Comparison of ENCODE assay signal across 1 cellular context in the genomic region with DNA sequence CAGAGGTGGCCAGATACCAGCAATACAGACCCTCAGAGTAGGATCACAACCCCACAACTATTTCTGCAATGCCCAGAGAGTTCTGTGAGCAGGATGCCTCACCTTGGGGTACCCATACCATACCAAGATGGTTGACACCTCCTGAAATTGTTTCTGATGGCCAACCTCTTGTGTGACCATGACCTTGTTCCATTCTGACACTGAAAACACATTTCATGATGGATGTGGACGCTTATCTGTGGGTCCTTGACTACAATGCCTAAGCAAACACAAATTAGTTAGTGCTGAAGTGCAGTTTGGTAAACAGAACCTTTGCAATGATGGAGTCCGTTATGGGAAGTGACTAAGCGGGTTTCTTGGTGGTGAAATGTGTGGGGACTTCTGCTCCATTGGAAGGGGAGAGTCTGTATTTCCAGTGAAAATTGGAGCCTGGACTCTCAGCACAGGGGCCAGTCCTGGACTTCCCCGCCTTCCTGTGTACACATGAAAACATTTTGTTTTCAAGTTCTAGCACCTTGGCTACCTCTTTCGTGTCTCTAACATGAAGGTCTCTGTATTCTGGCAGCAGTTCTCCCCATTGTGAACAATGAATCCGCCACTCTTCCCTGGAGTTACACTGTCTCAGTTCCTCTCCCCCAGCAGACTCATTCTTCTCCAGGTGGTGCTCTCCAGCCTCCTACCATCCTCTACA.
TF ChIP-seq lines count a peak whose summit lies in the region.

No MANE protein-coding gene starts in this region.

TF ChIP-seq in HepG2, 621 proteins besides CTCF, POLR2A, EP300 and RAD21 (continued from another document and continues in another):
- TF ChIP-seq, protein P1, sequence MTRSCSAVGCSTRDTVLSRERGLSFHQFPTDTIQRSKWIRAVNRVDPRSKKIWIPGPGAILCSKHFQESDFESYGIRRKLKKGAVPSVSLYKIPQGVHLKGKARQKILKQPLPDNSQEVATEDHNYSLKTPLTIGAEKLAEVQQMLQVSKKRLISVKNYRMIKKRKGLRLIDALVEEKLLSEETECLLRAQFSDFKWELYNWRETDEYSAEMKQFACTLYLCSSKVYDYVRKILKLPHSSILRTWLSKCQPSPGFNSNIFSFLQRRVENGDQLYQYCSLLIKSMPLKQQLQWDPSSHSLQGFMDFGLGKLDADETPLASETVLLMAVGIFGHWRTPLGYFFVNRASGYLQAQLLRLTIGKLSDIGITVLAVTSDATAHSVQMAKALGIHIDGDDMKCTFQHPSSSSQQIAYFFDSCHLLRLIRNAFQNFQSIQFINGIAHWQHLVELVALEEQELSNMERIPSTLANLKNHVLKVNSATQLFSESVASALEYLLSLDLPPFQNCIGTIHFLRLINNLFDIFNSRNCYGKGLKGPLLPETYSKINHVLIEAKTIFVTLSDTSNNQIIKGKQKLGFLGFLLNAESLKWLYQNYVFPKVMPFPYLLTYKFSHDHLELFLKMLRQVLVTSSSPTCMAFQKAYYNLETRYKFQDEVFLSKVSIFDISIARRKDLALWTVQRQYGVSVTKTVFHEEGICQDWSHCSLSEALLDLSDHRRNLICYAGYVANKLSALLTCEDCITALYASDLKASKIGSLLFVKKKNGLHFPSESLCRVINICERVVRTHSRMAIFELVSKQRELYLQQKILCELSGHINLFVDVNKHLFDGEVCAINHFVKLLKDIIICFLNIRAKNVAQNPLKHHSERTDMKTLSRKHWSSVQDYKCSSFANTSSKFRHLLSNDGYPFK (CRISPR knock-in tag; IDR thresholded peaks at IDR 0.05; ENCODE audit: borderline replicate concordance), result no peak; the same call in 1 of the 2 replicates
- TF ChIP-seq FOXK1 (CRISPR knock-in tag; IDR thresholded peaks at IDR 0.05; ENCODE audit: borderline replicate concordance, low read depth) (peak; percentile 95), TRIM24 (CRISPR knock-in tag; IDR thresholded peaks at IDR 0.05) (peak; percentile 90), RARA (CRISPR knock-in tag; IDR thresholded peaks at IDR 0.05) (peak; percentile 99), LCORL (IDR thresholded peaks at IDR 0.05) (peak; percentile 15; the same call in 1 of the 2 replicates), LCORL (CRISPR knock-in tag; IDR thresholded peaks at IDR 0.05) (peak; percentile 99), CBX5 (CRISPR knock-in tag; IDR thresholded peaks at IDR 0.05; ENCODE audit: borderline replicate concordance) (peak; percentile 85; the same call in 1 of the 2 replicates), HDAC2 (CRISPR knock-in tag; IDR thresholded peaks at IDR 0.05) (peak; percentile 100), ZFP62 (CRISPR knock-in tag; IDR thresholded peaks at IDR 0.05) (no peak), ZNF337 (CRISPR knock-in tag; IDR thresholded peaks at IDR 0.05; ENCODE audit: borderline replicate concordance, low read depth) (peak; percentile 37; the same call in 1 of the 2 replicates), ATF7-NPFF (CRISPR knock-in tag; IDR thresholded peaks at IDR 0.05; ENCODE audit: low read depth) (no peak), HNRNPL (IDR thresholded peaks at IDR 0.05; ENCODE audit: low read depth, low read length) (no peak), ZNF781 (CRISPR knock-in tag; IDR thresholded peaks at IDR 0.05; ENCODE audit: borderline replicate concordance, not compliant biosample characterization) (peak; percentile 16), GABPB1 (CRISPR knock-in tag; IDR thresholded peaks at IDR 0.05) (peak; percentile 49; the same call in 1 of the 2 replicates), ZNF703 (CRISPR knock-in tag; IDR thresholded peaks at IDR 0.05; ENCODE audit: borderline replicate concordance) (peak; percentile 87; the same call in 1 of the 2 replicates), ZNF773 (CRISPR knock-in tag; IDR thresholded peaks at IDR 0.05; ENCODE audit: borderline replicate concordance) (0 out of 2 replicates have a peak, but pooled peaks have one; percentile 16), HNRNPUL1 (IDR thresholded peaks at IDR 0.05; ENCODE audit: low read depth, low read length) (no peak), POLR2AphosphoS2 (IDR thresholded peaks at IDR 0.05; ENCODE audit: low read depth, low read length) (no peak), NKX3-1 (CRISPR knock-in tag; IDR thresholded peaks at IDR 0.05) (0 out of 2 replicates have a peak, but pooled peaks have one; percentile 56), ZNF121 (CRISPR knock-in tag; IDR thresholded peaks at IDR 0.05) (peak; percentile 9; the same call in 1 of the 2 replicates), ZNF713 (CRISPR knock-in tag; IDR thresholded peaks at IDR 0.05) (no peak; the same call in 1 of the 2 replicates), ZNF30 (CRISPR knock-in tag; IDR thresholded peaks at IDR 0.05) (0 out of 2 replicates have a peak, but pooled peaks have one; percentile 37), FOXJ3 (CRISPR knock-in tag; IDR thresholded peaks at IDR 0.05; ENCODE audit: borderline replicate concordance) (peak; percentile 96), FIP1L1 (IDR thresholded peaks at IDR 0.05; ENCODE audit: borderline replicate concordance, insufficient read depth, low read depth, low read length) (no peak), GTF3A (CRISPR knock-in tag; conservative IDR thresholded peaks at IDR 0.05) (no peak), TOE1 (CRISPR knock-in tag; IDR thresholded peaks at IDR 0.05) (no peak), MYC (CRISPR knock-in tag; IDR thresholded peaks at IDR 0.05; ENCODE audit: borderline replicate concordance) (peak; percentile 20; the same call in 1 of the 2 replicates), MED1 (CRISPR knock-in tag; IDR thresholded peaks at IDR 0.05) (peak; percentile 100), SNAI1 (CRISPR knock-in tag; IDR thresholded peaks at IDR 0.05; ENCODE audit: borderline replicate concordance) (peak; percentile 64; the same call in 1 of the 2 replicates), KMT2B (CRISPR knock-in tag; IDR thresholded peaks at IDR 0.05) (0 out of 2 replicates have a peak, but pooled peaks have one; percentile 67), ZNF780A (CRISPR knock-in tag; IDR thresholded peaks at IDR 0.05) (0 out of 2 replicates have a peak, but pooled peaks have one; percentile 28), AKAP8 (CRISPR knock-in tag; IDR thresholded peaks at IDR 0.05) (peak; percentile 27; the same call in 1 of the 2 replicates), ZBTB21 (CRISPR knock-in tag; IDR thresholded peaks at IDR 0.05) (peak; percentile 15; the same call in 1 of the 2 replicates), FOXO1 (CRISPR knock-in tag; IDR thresholded peaks at IDR 0.05) (peak; percentile 100), TARDBP (CRISPR knock-in tag; IDR thresholded peaks at IDR 0.05) (peak; percentile 92), ZNF205 (CRISPR knock-in tag; IDR thresholded peaks at IDR 0.05) (peak; percentile 83), ZNF775 (CRISPR knock-in tag; IDR thresholded peaks at IDR 0.05; ENCODE audit: borderline replicate concordance) (no peak), ZNF451 (CRISPR knock-in tag; IDR thresholded peaks at IDR 0.05) (peak; percentile 63; the same call in 1 of the 2 replicates), POLR2G (IDR thresholded peaks at IDR 0.05; ENCODE audit: low read depth, low read length) (peak; percentile 77), ZNF652 (CRISPR knock-in tag; IDR thresholded peaks at IDR 0.05; ENCODE audit: borderline replicate concordance, low read depth) (peak; percentile 19; the same call in 1 of the 2 replicates), ZNF883 (CRISPR knock-in tag; IDR thresholded peaks at IDR 0.05; ENCODE audit: not compliant biosample characterization) (peak; percentile 43), ZZZ3 (CRISPR knock-in tag; IDR thresholded peaks at IDR 0.05; ENCODE audit: borderline replicate concordance) (no peak), MBD4 (IDR thresholded peaks at IDR 0.05; ENCODE audit: borderline replicate concordance, low read length) (peak; percentile 93; the same call in 1 of the 2 replicates), SMC3 (IDR thresholded peaks at IDR 0.05; ENCODE audit: low read length) (no peak)
- TF ChIP-seq, protein P2, sequence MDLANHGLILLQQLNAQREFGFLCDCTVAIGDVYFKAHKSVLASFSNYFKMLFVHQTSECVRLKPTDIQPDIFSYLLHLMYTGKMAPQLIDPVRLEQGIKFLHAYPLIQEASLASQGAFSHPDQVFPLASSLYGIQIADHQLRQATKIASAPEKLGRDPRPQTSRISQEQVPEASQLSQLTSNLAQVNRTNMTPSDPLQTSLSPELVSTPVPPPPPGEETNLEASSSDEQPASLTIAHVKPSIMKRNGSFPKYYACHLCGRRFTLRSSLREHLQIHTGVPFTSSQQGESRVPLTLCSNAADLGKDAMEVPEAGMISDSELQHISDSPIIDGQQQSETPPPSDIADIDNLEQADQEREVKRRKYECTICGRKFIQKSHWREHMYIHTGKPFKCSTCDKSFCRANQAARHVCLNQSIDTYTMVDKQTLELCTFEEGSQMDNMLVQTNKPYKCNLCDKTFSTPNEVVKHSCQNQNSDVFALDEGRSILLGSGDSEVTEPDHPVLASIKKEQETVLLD (CRISPR knock-in tag; IDR thresholded peaks at IDR 0.05; ENCODE audit: low read depth), result no peak
- TF ChIP-seq, protein P3, sequence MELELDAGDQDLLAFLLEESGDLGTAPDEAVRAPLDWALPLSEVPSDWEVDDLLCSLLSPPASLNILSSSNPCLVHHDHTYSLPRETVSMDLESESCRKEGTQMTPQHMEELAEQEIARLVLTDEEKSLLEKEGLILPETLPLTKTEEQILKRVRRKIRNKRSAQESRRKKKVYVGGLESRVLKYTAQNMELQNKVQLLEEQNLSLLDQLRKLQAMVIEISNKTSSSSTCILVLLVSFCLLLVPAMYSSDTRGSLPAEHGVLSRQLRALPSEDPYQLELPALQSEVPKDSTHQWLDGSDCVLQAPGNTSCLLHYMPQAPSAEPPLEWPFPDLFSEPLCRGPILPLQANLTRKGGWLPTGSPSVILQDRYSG (CRISPR knock-in tag; IDR thresholded peaks at IDR 0.05), result peak; percentile 68; the same call in 1 of the 2 replicates
- TF ChIP-seq, protein P4, sequence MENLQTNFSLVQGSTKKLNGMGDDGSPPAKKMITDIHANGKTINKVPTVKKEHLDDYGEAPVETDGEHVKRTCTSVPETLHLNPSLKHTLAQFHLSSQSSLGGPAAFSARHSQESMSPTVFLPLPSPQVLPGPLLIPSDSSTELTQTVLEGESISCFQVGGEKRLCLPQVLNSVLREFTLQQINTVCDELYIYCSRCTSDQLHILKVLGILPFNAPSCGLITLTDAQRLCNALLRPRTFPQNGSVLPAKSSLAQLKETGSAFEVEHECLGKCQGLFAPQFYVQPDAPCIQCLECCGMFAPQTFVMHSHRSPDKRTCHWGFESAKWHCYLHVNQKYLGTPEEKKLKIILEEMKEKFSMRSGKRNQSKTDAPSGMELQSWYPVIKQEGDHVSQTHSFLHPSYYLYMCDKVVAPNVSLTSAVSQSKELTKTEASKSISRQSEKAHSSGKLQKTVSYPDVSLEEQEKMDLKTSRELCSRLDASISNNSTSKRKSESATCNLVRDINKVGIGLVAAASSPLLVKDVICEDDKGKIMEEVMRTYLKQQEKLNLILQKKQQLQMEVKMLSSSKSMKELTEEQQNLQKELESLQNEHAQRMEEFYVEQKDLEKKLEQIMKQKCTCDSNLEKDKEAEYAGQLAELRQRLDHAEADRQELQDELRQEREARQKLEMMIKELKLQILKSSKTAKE (CRISPR knock-in tag; IDR thresholded peaks at IDR 0.05; ENCODE audit: borderline replicate concordance), result peak; percentile 91
- TF ChIP-seq, protein P5, sequence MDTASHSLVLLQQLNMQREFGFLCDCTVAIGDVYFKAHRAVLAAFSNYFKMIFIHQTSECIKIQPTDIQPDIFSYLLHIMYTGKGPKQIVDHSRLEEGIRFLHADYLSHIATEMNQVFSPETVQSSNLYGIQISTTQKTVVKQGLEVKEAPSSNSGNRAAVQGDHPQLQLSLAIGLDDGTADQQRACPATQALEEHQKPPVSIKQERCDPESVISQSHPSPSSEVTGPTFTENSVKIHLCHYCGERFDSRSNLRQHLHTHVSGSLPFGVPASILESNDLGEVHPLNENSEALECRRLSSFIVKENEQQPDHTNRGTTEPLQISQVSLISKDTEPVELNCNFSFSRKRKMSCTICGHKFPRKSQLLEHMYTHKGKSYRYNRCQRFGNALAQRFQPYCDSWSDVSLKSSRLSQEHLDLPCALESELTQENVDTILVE (CRISPR knock-in tag; IDR thresholded peaks at IDR 0.05), result peak; percentile 88; the same call in 1 of the 2 replicates
- TF ChIP-seq, protein P6, sequence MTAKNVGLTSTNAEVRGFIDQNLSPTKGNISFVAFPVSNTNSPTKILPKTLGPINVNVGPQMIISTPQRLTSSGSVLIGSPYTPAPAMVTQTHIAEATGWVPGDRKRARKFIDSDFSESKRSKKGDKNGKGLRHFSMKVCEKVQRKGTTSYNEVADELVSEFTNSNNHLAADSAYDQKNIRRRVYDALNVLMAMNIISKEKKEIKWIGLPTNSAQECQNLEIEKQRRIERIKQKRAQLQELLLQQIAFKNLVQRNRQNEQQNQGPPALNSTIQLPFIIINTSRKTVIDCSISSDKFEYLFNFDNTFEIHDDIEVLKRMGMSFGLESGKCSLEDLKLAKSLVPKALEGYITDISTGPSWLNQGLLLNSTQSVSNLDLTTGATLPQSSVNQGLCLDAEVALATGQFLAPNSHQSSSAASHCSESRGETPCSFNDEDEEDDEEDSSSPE (CRISPR knock-in tag; IDR thresholded peaks at IDR 0.05), result peak; percentile 59; the same call in 1 of the 2 replicates
- TF ChIP-seq, protein P7, sequence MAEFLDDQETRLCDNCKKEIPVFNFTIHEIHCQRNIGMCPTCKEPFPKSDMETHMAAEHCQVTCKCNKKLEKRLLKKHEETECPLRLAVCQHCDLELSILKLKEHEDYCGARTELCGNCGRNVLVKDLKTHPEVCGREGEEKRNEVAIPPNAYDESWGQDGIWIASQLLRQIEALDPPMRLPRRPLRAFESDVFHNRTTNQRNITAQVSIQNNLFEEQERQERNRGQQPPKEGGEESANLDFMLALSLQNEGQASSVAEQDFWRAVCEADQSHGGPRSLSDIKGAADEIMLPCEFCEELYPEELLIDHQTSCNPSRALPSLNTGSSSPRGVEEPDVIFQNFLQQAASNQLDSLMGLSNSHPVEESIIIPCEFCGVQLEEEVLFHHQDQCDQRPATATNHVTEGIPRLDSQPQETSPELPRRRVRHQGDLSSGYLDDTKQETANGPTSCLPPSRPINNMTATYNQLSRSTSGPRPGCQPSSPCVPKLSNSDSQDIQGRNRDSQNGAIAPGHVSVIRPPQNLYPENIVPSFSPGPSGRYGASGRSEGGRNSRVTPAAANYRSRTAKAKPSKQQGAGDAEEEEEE (CRISPR knock-in tag; IDR thresholded peaks at IDR 0.05; ENCODE audit: borderline replicate concordance), result 0 out of 2 replicates have a peak, but pooled peaks have one; percentile 7
- TF ChIP-seq, protein P8, sequence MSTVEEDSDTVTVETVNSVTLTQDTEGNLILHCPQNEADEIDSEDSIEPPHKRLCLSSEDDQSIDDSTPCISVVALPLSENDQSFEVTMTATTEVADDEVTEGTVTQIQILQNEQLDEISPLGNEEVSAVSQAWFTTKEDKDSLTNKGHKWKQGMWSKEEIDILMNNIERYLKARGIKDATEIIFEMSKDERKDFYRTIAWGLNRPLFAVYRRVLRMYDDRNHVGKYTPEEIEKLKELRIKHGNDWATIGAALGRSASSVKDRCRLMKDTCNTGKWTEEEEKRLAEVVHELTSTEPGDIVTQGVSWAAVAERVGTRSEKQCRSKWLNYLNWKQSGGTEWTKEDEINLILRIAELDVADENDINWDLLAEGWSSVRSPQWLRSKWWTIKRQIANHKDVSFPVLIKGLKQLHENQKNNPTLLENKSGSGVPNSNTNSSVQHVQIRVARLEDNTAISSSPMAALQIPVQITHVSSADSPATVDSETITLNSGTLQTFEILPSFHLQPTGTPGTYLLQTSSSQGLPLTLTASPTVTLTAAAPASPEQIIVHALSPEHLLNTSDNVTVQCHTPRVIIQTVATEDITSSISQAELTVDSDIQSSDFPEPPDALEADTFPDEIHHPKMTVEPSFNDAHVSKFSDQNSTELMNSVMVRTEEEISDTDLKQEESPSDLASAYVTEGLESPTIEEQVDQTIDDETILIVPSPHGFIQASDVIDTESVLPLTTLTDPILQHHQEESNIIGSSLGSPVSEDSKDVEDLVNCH (CRISPR knock-in tag; IDR thresholded peaks at IDR 0.05), result no peak
